ENCODE assay signal across 26 cellular contexts in genomic region chr17:9299695-9300094, GRCh38.
"Had no signal": no experiment of that assay in that cellular context is flagged by ENCODE, and none has a peak within 500 bp of the region (broad histone marks: within the 10 kb centered on the region; RNA-seq: fewer than 3 reads in every experiment).

No MANE protein-coding gene starts in this region.

- H3K4me1 ChIP-seq: adrenal gland, ascending aorta, breast epithelium, colonic mucosa had no signal

- H3K27me3 Mint-ChIP-seq: activated CD4-positive, alpha-beta memory T cell treated with anti-CD3 and anti-CD28 coated beads for 36 hours; activated CD4-positive, alpha-beta T cell treated with anti-CD3 and anti-CD28 coated beads for 36 hours; activated CD4-positive, alpha-beta T cell treated with anti-CD3 and anti-CD28 coated beads, Interleukin-2, amount 10 ng/mL, durations not matched to agents 24 days and 14 days; activated naive CD4-positive, alpha-beta T cell treated with anti-CD3 and anti-CD28 coated beads, Interleukin-2, amount 50 U/mL, for 24 hours; activated naive CD8-positive, alpha-beta T cell treated with anti-CD3 and anti-CD28 coated beads for 36 hours; activated naive CD8-positive, alpha-beta T cell treated with anti-CD3 and anti-CD28 coated beads, Interleukin-2, amount 50 U/mL, for 24 hours; brain had no signal

- H3K4me3 ChIP-seq: adrenal gland, ascending aorta, breast epithelium, cardiac muscle cell, colonic mucosa had no signal

- H3K9me3 Mint-ChIP-seq: activated CD4-positive, alpha-beta memory T cell treated with anti-CD3 and anti-CD28 coated beads for 36 hours; activated CD4-positive, alpha-beta T cell treated with anti-CD3 and anti-CD28 coated beads, Interleukin-2, amount 10 ng/mL, durations not matched to agents 24 days and 14 days; activated naive CD4-positive, alpha-beta T cell treated with anti-CD3 and anti-CD28 coated beads for 36 hours; activated naive CD4-positive, alpha-beta T cell treated with anti-CD3 and anti-CD28 coated beads, Interleukin-2, amount 50 U/mL, for 24 hours; activated naive CD8-positive, alpha-beta T cell treated with anti-CD3 and anti-CD28 coated beads, Interleukin-2, amount 50 U/mL, for 24 hours; activated T-cell treated with anti-CD3 and anti-CD28 coated beads, Interleukin-2, amount 50 U/mL, for 4 hours; activated T-helper 2 cell treated with anti-CD3 and anti-CD28 coated beads, Interferon-gamma antibody, Interleukin-2, Interleukin-4, amounts not matched to agents 10 μg/mL and 5 μg/mL and 100 μg/mL, durations not matched to agents 14 hours and 24 hours and 36 hours had no signal

- H3K27me3 ChIP-seq: adrenal gland, ascending aorta, breast epithelium, cardiac muscle cell, colonic mucosa had no signal

- H3K36me3 ChIP-seq: adrenal gland, ascending aorta, breast epithelium, cardiac muscle cell, colonic mucosa had no signal

- DNase-seq: activated CD4-positive, alpha-beta memory T cell treated with anti-CD3 and anti-CD28 coated beads for 36 hours; activated CD4-positive, alpha-beta T cell treated with anti-CD3 and anti-CD28 coated beads for 36 hours; activated CD4-positive, alpha-beta T cell treated with anti-CD3 and anti-CD28 coated beads, Interleukin-2, amount 10 ng/mL, durations not matched to agents 24 days and 14 days; activated CD4-positive, CD25-positive, alpha-beta regulatory T cell; activated CD4-positive, CD25-positive, alpha-beta regulatory T cell treated with anti-CD3 and anti-CD28 coated beads, Interleukin-2, amount 50 U/mL, for 72 hours; activated CD8-positive, alpha-beta T cell treated with anti-CD3 and anti-CD28 coated beads, Interleukin-2, amount 10 ng/mL, durations not matched to agents 7 days and 5 days; activated effector memory CD4-positive, alpha-beta T cell treated with anti-CD3 and anti-CD28 coated beads, Interleukin-2, amount 50 U/mL, for 16 hours; activated naive CD4-positive, alpha-beta T cell treated with anti-CD3 and anti-CD28 coated beads for 36 hours; activated naive CD8-positive, alpha-beta T cell treated with anti-CD3 and anti-CD28 coated beads for 36 hours; activated naive CD8-positive, alpha-beta T cell treated with anti-CD3 and anti-CD28 coated beads, Interleukin-2, amount 50 U/mL, for 24 hours; activated T-cell treated with anti-CD3 and anti-CD28 coated beads, Interleukin-2, amount 50 U/mL, for 4 hours; adrenal gland; central memory CD4-positive, alpha-beta T cell; cerebellar nuclear complex; colonic mucosa; effector CD8-positive, alpha-beta T cell; foreskin fibroblast; head of caudate nucleus; T-helper 2 cell had no signal

- H3K9me3 ChIP-seq: adrenal gland, ascending aorta, breast epithelium, colonic mucosa had no signal

- H3K27ac Mint-ChIP-seq: activated CD4-positive, alpha-beta memory T cell treated with anti-CD3 and anti-CD28 coated beads for 36 hours; activated CD4-positive, alpha-beta T cell treated with anti-CD3 and anti-CD28 coated beads for 36 hours; activated CD4-positive, alpha-beta T cell treated with anti-CD3 and anti-CD28 coated beads, Interleukin-2, amount 10 ng/mL, durations not matched to agents 24 days and 14 days; activated CD8-positive, alpha-beta T cell treated with anti-CD3 and anti-CD28 coated beads, Interleukin-2, amount 10 ng/mL, durations not matched to agents 7 days and 5 days; activated naive CD4-positive, alpha-beta T cell treated with anti-CD3 and anti-CD28 coated beads for 36 hours; activated naive CD4-positive, alpha-beta T cell treated with anti-CD3 and anti-CD28 coated beads, Interleukin-2, amount 50 U/mL, for 24 hours; activated naive CD8-positive, alpha-beta T cell treated with anti-CD3 and anti-CD28 coated beads for 36 hours; activated naive CD8-positive, alpha-beta T cell treated with anti-CD3 and anti-CD28 coated beads, Interleukin-2, amount 50 U/mL, for 24 hours; activated T-helper 2 cell treated with anti-CD3 and anti-CD28 coated beads, Interferon-gamma antibody, Interleukin-2, Interleukin-4, amounts not matched to agents 10 μg/mL and 5 μg/mL and 100 μg/mL, durations not matched to agents 14 hours and 24 hours and 36 hours; brain had no signal

- H3K27ac ChIP-seq: adrenal gland, ascending aorta, breast epithelium, cardiac muscle cell, colonic mucosa had no signal

- H3K4me3 Mint-ChIP-seq: activated CD4-positive, alpha-beta memory T cell treated with anti-CD3 and anti-CD28 coated beads for 36 hours; activated CD4-positive, alpha-beta T cell treated with anti-CD3 and anti-CD28 coated beads for 36 hours; activated CD4-positive, alpha-beta T cell treated with anti-CD3 and anti-CD28 coated beads, Interleukin-2, amount 10 ng/mL, durations not matched to agents 24 days and 14 days; activated CD8-positive, alpha-beta T cell treated with anti-CD3 and anti-CD28 coated beads, Interleukin-2, amount 10 ng/mL, durations not matched to agents 7 days and 5 days; activated naive CD4-positive, alpha-beta T cell treated with anti-CD3 and anti-CD28 coated beads for 36 hours; activated naive CD4-positive, alpha-beta T cell treated with anti-CD3 and anti-CD28 coated beads, Interleukin-2, amount 50 U/mL, for 24 hours; activated naive CD8-positive, alpha-beta T cell treated with anti-CD3 and anti-CD28 coated beads for 36 hours; activated naive CD8-positive, alpha-beta T cell treated with anti-CD3 and anti-CD28 coated beads, Interleukin-2, amount 50 U/mL, for 24 hours; activated T-cell treated with anti-CD3 and anti-CD28 coated beads, Interleukin-2, amount 50 U/mL, for 4 hours; brain had no signal

- ATAC-seq: activated CD4-positive, alpha-beta T cell treated with anti-CD3 and anti-CD28 coated beads for 36 hours; activated CD8-positive, alpha-beta T cell treated with anti-CD3 and anti-CD28 coated beads, Interleukin-2, amount 10 ng/mL, durations not matched to agents 7 days and 5 days; activated naive CD8-positive, alpha-beta T cell treated with anti-CD3 and anti-CD28 coated beads, Interleukin-2, amount 50 U/mL, for 24 hours; activated T-cell treated with anti-CD3 and anti-CD28 coated beads, Interleukin-2, amount 50 U/mL, for 4 hours; esophagus mucosa had no signal

- H3K36me3 Mint-ChIP-seq: activated CD4-positive, alpha-beta memory T cell treated with anti-CD3 and anti-CD28 coated beads for 36 hours; brain had no signal

- H3K4me1 Mint-ChIP-seq: activated CD4-positive, alpha-beta T cell treated with anti-CD3 and anti-CD28 coated beads, Interleukin-2, amount 10 ng/mL, durations not matched to agents 24 days and 14 days; brain had no signal
